ENCODE assay signal across 8 cellular contexts in genomic region chr1:37946703-37947360, GRCh38. TPM values are rescaled to one million over a fixed set of nuclear protein-coding genes. Genes with fewer than 3 reads are reported as not detected.
DNase-seq lines count a peak whose midpoint lies in the region; ATAC-seq and TF ChIP-seq lines count a peak whose summit lies in the region.

Gene INPP5B, minus strand, starts transcription at chr1:37947053. Its CDS starts 745 bp downstream, at chr1:37946308.

- TF ChIP-seq POLR2A in GM15510 (IDR thresholded peaks at IDR 0.05; ENCODE audit: borderline replicate concordance, extremely low read depth, insufficient read length): peak; percentile 54

- H3K4me3 ChIP-seq in NT2/D1 (ENCODE audit: insufficient read length, low read depth) (peak within 1 kb of the TSS; percentile 74), esophagus (ENCODE audit: low read depth in 1 of 2, low read length in 2 of 2) (peak within 1 kb of the TSS; percentile 30 to 56), mucosa of rectum (ENCODE audit: low read length in 2 of 2) (peak within 1 kb of the TSS; percentile 93 to 95)

- peaks cover 18% of the 10 kb centered on the region for H3K4me1 ChIP-seq in NT2/D1 (ENCODE audit: insufficient read depth, insufficient read length)
- peaks cover 0 to 4% of the 10 kb centered on the region in 2 donors for H3K4me1 ChIP-seq in esophagus (ENCODE audit: control insufficient read depth in 2 of 2, insufficient read depth in 2 of 2, low read length in 1 of 2)
- peaks cover 11 to 19% of the 10 kb centered on the region in 2 donors for H3K4me1 ChIP-seq in mucosa of rectum (ENCODE audit: control insufficient read depth in 2 of 2, insufficient read depth in 2 of 2, low read length in 2 of 2)

- 12 to 29% methylated on average over 11 of the region's 11 CpGs for WGBS in esophagus, 2 donors

- H3K36me3 ChIP-seq in NT2/D1 (ENCODE audit: insufficient read depth, insufficient read length, low read length): peaks cover 7% of the 10 kb centered on the region
- H3K36me3 ChIP-seq in esophagus (ENCODE audit: control insufficient read depth in 2 of 2, insufficient read depth in 2 of 2, low read length in 1 of 2): no peaks in the 10 kb centered on the region
- H3K36me3 ChIP-seq in mucosa of rectum (ENCODE audit: control insufficient read depth in 2 of 2, insufficient read depth in 2 of 2, low read length in 2 of 2): peaks cover 0 to 7% of the 10 kb centered on the region in 2 donors

- H3K27me3 ChIP-seq in NT2/D1 (ENCODE audit: insufficient read depth, insufficient read length) (no peaks in the 10 kb centered on the region), esophagus (ENCODE audit: control insufficient read depth in 1 of 2, insufficient read depth in 2 of 2, low read length in 2 of 2) (no peaks in the 10 kb centered on the region), mucosa of rectum (ENCODE audit: control insufficient read depth in 2 of 2, insufficient read depth in 2 of 2, low read length in 2 of 2) (no peaks in the 10 kb centered on the region)

- H3K27ac ChIP-seq in esophagus (ENCODE audit: low read depth in 2 of 2, low read length in 1 of 2) (peak within 1 kb of the TSS; percentile 80 to 86), mucosa of rectum (ENCODE audit: low read depth in 2 of 2, low read length in 2 of 2) (peak within 1 kb of the TSS; percentile 77 to 80)

- H3K9me3 ChIP-seq in NT2/D1 (ENCODE audit: insufficient read depth, low read length) (no peaks in the 10 kb centered on the region), esophagus (ENCODE audit: control insufficient read depth in 2 of 2, insufficient read depth in 1 of 2, low read depth in 1 of 2, low read length in 1 of 2) (no peaks in the 10 kb centered on the region), mucosa of rectum (ENCODE audit: control insufficient read depth in 2 of 2, low read length in 2 of 2) (no peaks in the 10 kb centered on the region)

- H3K9ac ChIP-seq in NT2/D1 (ENCODE audit: insufficient read length, low read depth) (peak within 1 kb of the TSS; percentile 83), mucosa of rectum (ENCODE audit: low read depth in 1 of 2, low read length in 2 of 2) (peak within 1 kb of the TSS; percentile 82 to 86)

- peak; percentile 91 for ATAC-seq in HG02759 (IDR thresholded peaks at IDR 0.05; ENCODE audit: unreplicated experiment)

- DNase-seq in NT2/D1 (ENCODE audit: low read depth, low spot score): peak; percentile 94
- DNase-seq in activated T-cell treated with anti-CD3 and anti-CD28 coated beads for 24 hours (ENCODE audit: low read depth): peak; percentile 71
- peak; percentile 70 for DNase-seq in stimulated activated CD8-positive, alpha-beta memory T cell treated with anti-CD3 and anti-CD28 coated beads, Interleukin-4, amount 100 ng/mL, for 24 hours (ENCODE audit: low read depth)
- no peak for DNase-seq in HPDE6-E6E7 (ENCODE audit: extremely low spot score)

RNA-seq across cellular contexts. Expression of gene INPP5B, which starts in this region (rescaled TPM):
- polyA plus RNA-seq in esophagus: 1 to 10 TPM; 4.4 to 7.4 TPM

Comparison
In these comparisons a context has a peak if more than half of its experiments do, and no peak if none do; other contexts are left out.
1. H3K4me3 ChIP-seq: peak in every context shown above with its lines; median percentile 94 in mucosa of rectum; 74 in NT2/D1; 43 in esophagus.